ENCODE assay signal across 1 cellular context in the genomic region with DNA sequence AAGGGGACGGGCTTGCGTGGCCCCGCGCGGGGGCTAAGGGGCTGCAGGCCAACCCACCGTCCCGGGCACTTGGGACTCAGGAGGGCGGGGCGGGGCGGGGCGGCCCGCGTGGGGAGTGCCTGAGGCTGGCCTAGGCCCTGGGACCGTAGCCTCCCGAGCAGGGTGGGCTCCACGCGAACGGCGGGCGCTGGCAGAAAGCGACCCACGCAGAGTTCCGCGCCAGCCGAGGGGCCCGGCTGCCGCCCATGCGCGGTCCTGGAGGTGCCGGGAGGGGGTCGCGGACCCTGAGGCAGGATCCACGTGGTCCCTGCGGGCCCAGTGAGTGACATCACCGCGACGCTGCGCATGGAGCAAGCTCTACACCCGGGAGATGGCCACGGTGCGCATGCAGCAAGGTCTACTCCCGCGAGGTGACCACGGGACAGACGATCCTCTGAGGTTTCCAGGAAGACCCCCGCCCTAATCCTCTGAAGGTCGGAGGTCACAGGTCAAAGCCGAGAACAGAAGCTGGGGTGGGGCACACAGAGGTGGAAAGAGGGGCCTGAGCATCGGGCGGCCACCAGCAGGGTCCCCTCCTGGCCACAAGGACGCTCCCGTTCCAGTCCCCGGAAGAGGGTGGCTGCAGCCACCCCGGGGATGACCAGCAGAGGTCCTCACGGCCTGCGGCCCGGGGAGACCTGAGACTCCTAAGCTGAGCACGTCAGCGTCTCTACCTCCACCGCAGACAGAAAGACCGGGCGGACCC.
A peak's percentile ranks its signal among the peaks of the same experiment; 100 is the strongest.
TF ChIP-seq lines count a peak whose summit lies in the region.

No MANE protein-coding gene starts in this region.

TF ChIP-seq in HepG2, 621 proteins besides CTCF, POLR2A, EP300 and RAD21 (continued from another document and continues in another):
- TF ChIP-seq HMGXB3 (CRISPR knock-in tag; IDR thresholded peaks at IDR 0.05; ENCODE audit: borderline replicate concordance) (no peak), CBFB (CRISPR knock-in tag; IDR thresholded peaks at IDR 0.05) (peak; percentile 45; the same call in 1 of the 2 replicates), THAP9 (CRISPR knock-in tag; IDR thresholded peaks at IDR 0.05; ENCODE audit: borderline replicate concordance) (peak; percentile 84; the same call in 1 of the 2 replicates), ZNF296 (CRISPR knock-in tag; conservative IDR thresholded peaks at IDR 0.05) (no peak; the same call in 1 of the 2 replicates), CREB1 (IDR thresholded peaks at IDR 0.05) (peak; percentile 76; the same call in 1 of the 2 replicates), CREB1 (CRISPR knock-in tag; IDR thresholded peaks at IDR 0.05) (no peak), ZNF460 (CRISPR knock-in tag; IDR thresholded peaks at IDR 0.05; ENCODE audit: borderline replicate concordance) (no peak), ZNF431 (CRISPR knock-in tag; IDR thresholded peaks at IDR 0.05; ENCODE audit: borderline replicate concordance, low read depth) (no peak), MXI1 (IDR thresholded peaks at IDR 0.05; ENCODE audit: borderline replicate concordance, low read depth, low read length) (peak; percentile 86; the same call in 1 of the 3 replicates), TOE1 (CRISPR knock-in tag; IDR thresholded peaks at IDR 0.05) (peak; percentile 31; the same call in 1 of the 2 replicates), ZNF749 (CRISPR knock-in tag; IDR thresholded peaks at IDR 0.05; ENCODE audit: borderline replicate concordance) (peak; percentile 37; the same call in 1 of the 2 replicates), ZNF678 (CRISPR knock-in tag; IDR thresholded peaks at IDR 0.05) (peak; percentile 27; the same call in 1 of the 2 replicates), ATF1 (CRISPR knock-in tag; IDR thresholded peaks at IDR 0.05) (no peak), ZNF816 (CRISPR knock-in tag; IDR thresholded peaks at IDR 0.05; ENCODE audit: borderline replicate concordance) (no peak), DNMT1 (CRISPR knock-in tag; IDR thresholded peaks at IDR 0.05) (0 out of 2 replicates have a peak, but pooled peaks have one; percentile 68), ZNF292 (CRISPR knock-in tag; IDR thresholded peaks at IDR 0.05; ENCODE audit: borderline replicate concordance, low read depth) (0 out of 2 replicates have a peak, but pooled peaks have one; percentile 49), HNRNPK (IDR thresholded peaks at IDR 0.05; ENCODE audit: low read depth, low read length, poor library complexity, severe bottlenecking) (peak; percentile 63), ZNF441 (CRISPR knock-in tag; IDR thresholded peaks at IDR 0.05; ENCODE audit: borderline replicate concordance) (peak; percentile 75; the same call in 1 of the 2 replicates), GTF3A (CRISPR knock-in tag; conservative IDR thresholded peaks at IDR 0.05) (no peak), SPEN (CRISPR knock-in tag; IDR thresholded peaks at IDR 0.05; ENCODE audit: low read depth) (peak; percentile 76), ARNTL (CRISPR knock-in tag; IDR thresholded peaks at IDR 0.05) (no peak), KDM5B (CRISPR knock-in tag; IDR thresholded peaks at IDR 0.05; ENCODE audit: borderline replicate concordance) (peak; percentile 94), ZNF274 (CRISPR knock-in tag; IDR thresholded peaks at IDR 0.05) (peak; percentile 89), ZNF333 (CRISPR knock-in tag; IDR thresholded peaks at IDR 0.05; ENCODE audit: borderline replicate concordance) (no peak), MAFK (conservative IDR thresholded peaks at IDR 0.05 in 1 of 2, IDR thresholded peaks at IDR 0.05 in 1 of 2; ENCODE audit: low read length in 2 of 2) (no peak), ZNF614 (CRISPR knock-in tag; IDR thresholded peaks at IDR 0.05; ENCODE audit: borderline replicate concordance) (no peak), TCF7 (IDR thresholded peaks at IDR 0.05; ENCODE audit: low read depth) (no peak), ZBTB20 (CRISPR knock-in tag; IDR thresholded peaks at IDR 0.05; ENCODE audit: borderline replicate concordance, low read depth) (peak; percentile 59; the same call in 1 of the 2 replicates), IRF1 (CRISPR knock-in tag; IDR thresholded peaks at IDR 0.05; ENCODE audit: low read depth) (no peak), ARNT2 (CRISPR knock-in tag; IDR thresholded peaks at IDR 0.05; ENCODE audit: low read depth) (peak; percentile 86), KLF15 (CRISPR knock-in tag; IDR thresholded peaks at IDR 0.05; ENCODE audit: borderline replicate concordance) (no peak), ZBTB7B (CRISPR knock-in tag; IDR thresholded peaks at IDR 0.05) (peak; percentile 98), NCOA1 (CRISPR knock-in tag; IDR thresholded peaks at IDR 0.05) (peak; percentile 75; the same call in 1 of the 2 replicates)
- TF ChIP-seq, protein P1, sequence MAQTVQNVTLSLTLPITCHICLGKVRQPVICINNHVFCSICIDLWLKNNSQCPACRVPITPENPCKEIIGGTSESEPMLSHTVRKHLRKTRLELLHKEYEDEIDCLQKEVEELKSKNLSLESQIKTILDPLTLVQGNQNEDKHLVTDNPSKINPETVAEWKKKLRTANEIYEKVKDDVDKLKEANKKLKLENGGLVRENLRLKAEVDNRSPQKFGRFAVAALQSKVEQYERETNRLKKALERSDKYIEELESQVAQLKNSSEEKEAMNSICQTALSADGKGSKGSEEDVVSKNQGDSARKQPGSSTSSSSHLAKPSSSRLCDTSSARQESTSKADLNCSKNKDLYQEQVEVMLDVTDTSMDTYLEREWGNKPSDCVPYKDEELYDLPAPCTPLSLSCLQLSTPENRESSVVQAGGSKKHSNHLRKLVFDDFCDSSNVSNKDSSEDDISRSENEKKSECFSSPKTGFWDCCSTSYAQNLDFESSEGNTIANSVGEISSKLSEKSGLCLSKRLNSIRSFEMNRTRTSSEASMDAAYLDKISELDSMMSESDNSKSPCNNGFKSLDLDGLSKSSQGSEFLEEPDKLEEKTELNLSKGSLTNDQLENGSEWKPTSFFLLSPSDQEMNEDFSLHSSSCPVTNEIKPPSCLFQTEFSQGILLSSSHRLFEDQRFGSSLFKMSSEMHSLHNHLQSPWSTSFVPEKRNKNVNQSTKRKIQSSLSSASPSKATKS (CRISPR knock-in tag; IDR thresholded peaks at IDR 0.05), result no peak
- TF ChIP-seq, protein P2, sequence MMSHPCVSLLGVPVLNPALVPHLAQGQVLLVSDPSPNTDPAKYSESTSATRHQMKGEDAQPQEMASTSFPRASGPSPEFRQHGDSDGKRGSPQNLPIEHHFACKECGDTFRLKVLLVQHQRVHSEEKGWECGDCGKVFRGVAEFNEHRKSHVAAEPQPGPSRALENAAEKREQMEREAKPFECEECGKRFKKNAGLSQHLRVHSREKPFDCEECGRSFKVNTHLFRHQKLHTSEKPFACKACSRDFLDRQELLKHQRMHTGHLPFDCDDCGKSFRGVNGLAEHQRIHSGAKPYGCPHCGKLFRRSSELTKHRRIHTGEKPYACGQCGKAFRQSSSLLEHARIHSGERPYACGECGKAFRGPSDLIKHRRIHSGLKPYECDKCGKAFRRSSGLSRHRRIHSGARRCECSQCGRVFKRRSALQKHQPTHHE (CRISPR knock-in tag; IDR thresholded peaks at IDR 0.05; ENCODE audit: borderline replicate concordance), result no peak
- TF ChIP-seq, protein P3, sequence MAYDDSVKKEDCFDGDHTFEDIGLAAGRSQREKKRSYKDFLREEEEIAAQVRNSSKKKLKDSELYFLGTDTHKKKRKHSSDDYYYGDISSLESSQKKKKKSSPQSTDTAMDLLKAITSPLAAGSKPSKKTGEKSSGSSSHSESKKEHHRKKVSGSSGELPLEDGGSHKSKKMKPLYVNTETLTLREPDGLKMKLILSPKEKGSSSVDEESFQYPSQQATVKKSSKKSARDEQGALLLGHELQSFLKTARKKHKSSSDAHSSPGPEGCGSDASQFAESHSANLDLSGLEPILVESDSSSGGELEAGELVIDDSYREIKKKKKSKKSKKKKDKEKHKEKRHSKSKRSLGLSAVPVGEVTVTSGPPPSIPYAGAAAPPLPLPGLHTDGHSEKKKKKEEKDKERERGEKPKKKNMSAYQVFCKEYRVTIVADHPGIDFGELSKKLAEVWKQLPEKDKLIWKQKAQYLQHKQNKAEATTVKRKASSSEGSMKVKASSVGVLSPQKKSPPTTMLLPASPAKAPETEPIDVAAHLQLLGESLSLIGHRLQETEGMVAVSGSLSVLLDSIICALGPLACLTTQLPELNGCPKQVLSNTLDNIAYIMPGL (CRISPR knock-in tag; IDR thresholded peaks at IDR 0.05; ENCODE audit: borderline replicate concordance in 1 of 2, low read depth in 1 of 2), result peak; percentile 84 to 94; a peak in 3 of 4 replicates
- TF ChIP-seq, protein P4, sequence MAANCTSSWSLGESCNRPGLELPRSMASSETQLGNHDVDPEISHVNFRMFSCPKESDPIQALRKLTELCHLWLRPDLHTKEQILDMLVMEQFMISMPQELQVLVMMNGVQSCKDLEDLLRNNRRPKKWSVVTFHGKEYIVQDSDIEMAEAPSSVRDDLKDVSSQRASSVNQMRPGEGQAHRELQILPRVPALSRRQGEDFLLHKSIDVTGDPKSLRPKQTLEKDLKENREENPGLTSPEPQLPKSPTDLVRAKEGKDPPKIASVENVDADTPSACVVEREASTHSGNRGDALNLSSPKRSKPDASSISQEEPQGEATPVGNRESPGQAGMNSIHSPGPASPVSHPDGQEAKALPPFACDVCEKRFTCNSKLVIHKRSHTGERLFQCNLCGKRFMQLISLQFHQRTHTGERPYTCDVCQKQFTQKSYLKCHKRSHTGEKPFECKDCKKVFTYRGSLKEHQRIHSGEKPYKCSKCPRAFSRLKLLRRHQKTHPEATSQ (CRISPR knock-in tag; IDR thresholded peaks at IDR 0.05; ENCODE audit: borderline replicate concordance), result no peak
- TF ChIP-seq, protein P5, sequence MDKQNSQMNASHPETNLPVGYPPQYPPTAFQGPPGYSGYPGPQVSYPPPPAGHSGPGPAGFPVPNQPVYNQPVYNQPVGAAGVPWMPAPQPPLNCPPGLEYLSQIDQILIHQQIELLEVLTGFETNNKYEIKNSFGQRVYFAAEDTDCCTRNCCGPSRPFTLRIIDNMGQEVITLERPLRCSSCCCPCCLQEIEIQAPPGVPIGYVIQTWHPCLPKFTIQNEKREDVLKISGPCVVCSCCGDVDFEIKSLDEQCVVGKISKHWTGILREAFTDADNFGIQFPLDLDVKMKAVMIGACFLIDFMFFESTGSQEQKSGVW (CRISPR knock-in tag; IDR thresholded peaks at IDR 0.05; ENCODE audit: borderline replicate concordance), result no peak
- TF ChIP-seq, protein P6, sequence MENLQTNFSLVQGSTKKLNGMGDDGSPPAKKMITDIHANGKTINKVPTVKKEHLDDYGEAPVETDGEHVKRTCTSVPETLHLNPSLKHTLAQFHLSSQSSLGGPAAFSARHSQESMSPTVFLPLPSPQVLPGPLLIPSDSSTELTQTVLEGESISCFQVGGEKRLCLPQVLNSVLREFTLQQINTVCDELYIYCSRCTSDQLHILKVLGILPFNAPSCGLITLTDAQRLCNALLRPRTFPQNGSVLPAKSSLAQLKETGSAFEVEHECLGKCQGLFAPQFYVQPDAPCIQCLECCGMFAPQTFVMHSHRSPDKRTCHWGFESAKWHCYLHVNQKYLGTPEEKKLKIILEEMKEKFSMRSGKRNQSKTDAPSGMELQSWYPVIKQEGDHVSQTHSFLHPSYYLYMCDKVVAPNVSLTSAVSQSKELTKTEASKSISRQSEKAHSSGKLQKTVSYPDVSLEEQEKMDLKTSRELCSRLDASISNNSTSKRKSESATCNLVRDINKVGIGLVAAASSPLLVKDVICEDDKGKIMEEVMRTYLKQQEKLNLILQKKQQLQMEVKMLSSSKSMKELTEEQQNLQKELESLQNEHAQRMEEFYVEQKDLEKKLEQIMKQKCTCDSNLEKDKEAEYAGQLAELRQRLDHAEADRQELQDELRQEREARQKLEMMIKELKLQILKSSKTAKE (CRISPR knock-in tag; IDR thresholded peaks at IDR 0.05; ENCODE audit: borderline replicate concordance), result no peak
